22 cellular contexts compared by ENCODE assay signal in genomic region chr7:40350100-40350499, GRCh38.
"Had no signal": no experiment of that assay in that cellular context is flagged by ENCODE, and none has a peak within 500 bp of the region (broad histone marks: within the 10 kb centered on the region; RNA-seq: fewer than 3 reads in every experiment).

No MANE protein-coding gene starts in this region.

- H3K27ac ChIP-seq: KMS-11, RWPE1 had no signal

- DNase-seq: Kasumi-1, MM.1S, NCI-H1092 treated with DMSO at 0.1 percent for 48 hours, NCI-H1436, NCI-H187, NCI-H2029, NCI-H2081 treated with DMSO at 0.1 percent for 48 hours, NCI-H2171, NCI-H226, NCI-H446, NCI-H510A, NCI-H524 treated with DMSO at 0.1 percent for 48 hours, NCI-H69, NCI-H774, SHP77, SK-N-SH, SW 1271 had no signal

- H3K4me3 ChIP-seq: K562 had no signal

- FAIRE-seq: HTR-8/SVneo, K562 had no signal

- H3K27ac Mint-ChIP-seq: IgD-negative memory B cell had no signal

- H3K9ac ChIP-seq: KMS-11, SK-N-SH had no signal

- ATAC-seq: K562 had no signal

- H3K4me3 Mint-ChIP-seq: IgD-negative memory B cell had no signal

- H3K4me1 Mint-ChIP-seq: IgD-negative memory B cell had no signal

- H3K9me3 ChIP-seq: SK-N-SH had no signal

- H3K4me2 ChIP-seq: KMS-11, SK-N-SH had no signal
